8 cellular contexts compared by ENCODE assay signal in the genomic region with DNA sequence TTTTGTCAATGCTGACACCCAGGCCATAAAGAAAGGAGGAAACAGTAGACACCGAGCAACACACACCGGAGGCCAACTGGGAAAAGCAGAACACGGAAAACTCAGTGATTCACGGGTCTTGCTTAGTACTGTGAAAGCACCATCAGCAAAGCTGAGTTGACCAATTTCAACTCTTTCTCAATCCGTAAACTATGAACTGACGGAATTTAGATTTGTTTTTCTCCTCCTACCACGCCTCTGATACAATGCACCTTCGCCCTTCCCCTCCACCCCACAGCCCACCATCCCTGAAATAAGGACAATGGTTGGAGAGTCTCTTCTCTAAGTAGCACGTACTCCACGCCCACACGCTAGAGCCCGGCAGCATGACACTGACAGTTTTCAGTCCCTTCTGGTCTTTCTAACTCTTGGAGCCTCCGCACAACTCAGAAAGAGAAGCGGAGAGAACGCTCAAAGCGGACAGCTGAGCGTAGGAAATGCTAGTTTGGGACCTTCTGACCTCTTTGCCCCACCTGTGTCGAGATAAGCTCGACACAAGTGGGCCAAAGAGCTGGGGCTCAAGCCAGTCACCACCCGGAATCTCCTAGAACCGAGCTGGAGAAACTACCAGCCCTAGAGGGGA. TPM values are rescaled to one million over a fixed set of nuclear protein-coding genes. Genes with fewer than 3 reads are reported as not detected.
A peak's percentile ranks its signal among the peaks of the same experiment; 100 is the strongest.
DNase-seq lines count a peak whose midpoint lies in the region; ATAC-seq lines count a peak whose summit lies in the region.

No MANE protein-coding gene starts in this region.

- peak; percentile 45 for ATAC-seq in GM19324 (IDR thresholded peaks at IDR 0.05; ENCODE audit: low FRiP score, unreplicated experiment)
- ATAC-seq in HG03432 (IDR thresholded peaks at IDR 0.05; ENCODE audit: unreplicated experiment) = peak; percentile 62
- ATAC-seq in natural killer cell treated with Interleukin-12 subunit alpha and Interleukin-12 subunit beta and Interleukin-15 and Interleukin-18, amount 100 ng/mL, for 72 hours = peak; percentile 53 to 62

- no peaks in the 10 kb centered on the region for H3K9me3 Mint-ChIP-seq in activated T-cell treated with anti-CD3 and anti-CD28 coated beads, Interleukin-2, amount 50 U/mL, for 24 hours
- no peaks in the 10 kb centered on the region for H3K9me3 Mint-ChIP-seq in natural killer cell treated with Interleukin-12 subunit alpha and Interleukin-12 subunit beta and Interleukin-15 and Interleukin-18, amount 100 ng/mL, for 72 hours

- H3K4me1 ChIP-seq in subcutaneous abdominal adipose tissue (ENCODE audit: control insufficient read depth in 5 of 5, insufficient read depth in 5 of 5, low read length in 5 of 5) = peaks cover 2 to 34% (median 19%) of the 10 kb centered on the region in 5 donors

- no peaks in the 10 kb centered on the region for H3K27me3 ChIP-seq in subcutaneous abdominal adipose tissue (ENCODE audit: control insufficient read depth in 5 of 5, insufficient read depth in 4 of 5, low read length in 5 of 5)

- H3K36me3 Mint-ChIP-seq in activated T-cell treated with anti-CD3 and anti-CD28 coated beads, Interleukin-2, amount 50 U/mL, for 24 hours (ENCODE audit: low read depth) = peaks cover 14% of the 10 kb centered on the region
- no peaks in the 10 kb centered on the region for H3K36me3 Mint-ChIP-seq in natural killer cell treated with Interleukin-12 subunit alpha and Interleukin-12 subunit beta and Interleukin-15 and Interleukin-18, amount 100 ng/mL, for 72 hours

- H3K4me1 Mint-ChIP-seq in activated T-cell treated with anti-CD3 and anti-CD28 coated beads, Interleukin-2, amount 50 U/mL, for 24 hours (ENCODE audit: low read depth) = peaks cover 25% of the 10 kb centered on the region
- H3K4me1 Mint-ChIP-seq in natural killer cell treated with Interleukin-12 subunit alpha and Interleukin-12 subunit beta and Interleukin-15 and Interleukin-18, amount 100 ng/mL, for 72 hours (ENCODE audit: low read depth in 2 of 2) = peaks cover 17 to 19% of the 10 kb centered on the region in 2 donors

- H3K4me3 Mint-ChIP-seq in activated T-cell treated with anti-CD3 and anti-CD28 coated beads, Interleukin-2, amount 50 U/mL, for 24 hours = peak overlapping the region; percentile 92
- H3K4me3 Mint-ChIP-seq in natural killer cell treated with Interleukin-12 subunit alpha and Interleukin-12 subunit beta and Interleukin-15 and Interleukin-18, amount 100 ng/mL, for 72 hours = peak overlapping the region; percentile 95

- no peaks in the 10 kb centered on the region for H3K9me3 ChIP-seq in subcutaneous abdominal adipose tissue (ENCODE audit: control insufficient read depth in 5 of 5, low read length in 5 of 5)

- H3K27ac ChIP-seq in subcutaneous abdominal adipose tissue (ENCODE audit: low read depth, low read length) = peak overlapping the region; percentile 96

- peak overlapping the region; percentile 94 for H3K27ac Mint-ChIP-seq in activated T-cell treated with anti-CD3 and anti-CD28 coated beads, Interleukin-2, amount 50 U/mL, for 24 hours
- H3K27ac Mint-ChIP-seq in natural killer cell treated with Interleukin-12 subunit alpha and Interleukin-12 subunit beta and Interleukin-15 and Interleukin-18, amount 100 ng/mL, for 72 hours = peak overlapping the region; percentile 84 to 87

- DNase-seq in C1 segment of cervical spinal cord (lab: John Stamatoyannopoulos, UW) = peak in 9 of 14 donors; percentile 46 to 75 (median 59)
- peak; percentile 84 for DNase-seq in NCI-H82 (lab: John Stamatoyannopoulos, UW)
- DNase-seq in activated T-cell treated with anti-CD3 and anti-CD28 coated beads, Interleukin-2, amount 50 U/mL, for 24 hours = peak; percentile 71
- peak; percentile 56 for DNase-seq in fibroblast of gingiva (ENCODE audit: low read depth)
- DNase-seq in natural killer cell treated with Interleukin-12 subunit alpha and Interleukin-12 subunit beta and Interleukin-15 and Interleukin-18, amount 100 ng/mL, for 72 hours (ENCODE audit: low spot score) = no peak

- peak overlapping the region; percentile 86 to 100 (median 95) for H3K9ac ChIP-seq in subcutaneous abdominal adipose tissue (ENCODE audit: low read length in 5 of 5)

- H3K27me3 Mint-ChIP-seq in activated T-cell treated with anti-CD3 and anti-CD28 coated beads, Interleukin-2, amount 50 U/mL, for 24 hours = no peaks in the 10 kb centered on the region
- H3K27me3 Mint-ChIP-seq in natural killer cell treated with Interleukin-12 subunit alpha and Interleukin-12 subunit beta and Interleukin-15 and Interleukin-18, amount 100 ng/mL, for 72 hours = peaks cover 7 to 17% of the 10 kb centered on the region in 2 donors

- peak overlapping the region; percentile 88 to 98 (median 96) for H3K4me3 ChIP-seq in subcutaneous abdominal adipose tissue (ENCODE audit: low read depth in 1 of 5, low read length in 5 of 5)

- no peaks in the 10 kb centered on the region for H3K36me3 ChIP-seq in subcutaneous abdominal adipose tissue (ENCODE audit: control insufficient read depth in 5 of 5, insufficient read depth in 5 of 5, low read length in 5 of 5)

RNA-seq across cellular contexts. Expression of gene LNPK, which starts 0.7 kb away (rescaled TPM):
- 10 to 100 TPM; 35.9 to 44.7 TPM for total RNA-seq in natural killer cell treated with Interleukin-12 subunit alpha and Interleukin-12 subunit beta and Interleukin-15 and Interleukin-18, amount 100 ng/mL, for 72 hours
